1 cellular context compared by ENCODE assay signal in genomic region chr19:862529-863304, GRCh38.
TF ChIP-seq lines count a peak whose summit lies in the region.

No MANE protein-coding gene starts in this region.

TF ChIP-seq in K562, 482 proteins besides CTCF, POLR2A, EP300 and RAD21 (continued from another document and continues in another):
- no peak for TF ChIP-seq AFF1 (IDR thresholded peaks at IDR 0.05; ENCODE audit: low read depth in 1 of 2, partially characterized antibody in 2 of 2)
- no peak for TF ChIP-seq ZBTB40 (IDR thresholded peaks at IDR 0.05)
- TF ChIP-seq ZBTB40 (CRISPR knock-in tag; IDR thresholded peaks at IDR 0.05), result no peak
- peak in 1 of 2 experiments; percentile 29; a peak in 1 of 4 replicates for TF ChIP-seq NONO (IDR thresholded peaks at IDR 0.05; ENCODE audit: low read depth in 2 of 2, low read length in 1 of 2)
- no peak for TF ChIP-seq HCFC1 (IDR thresholded peaks at IDR 0.05; ENCODE audit: low read depth, low read length)
- TF ChIP-seq SMAD1 (IDR thresholded peaks at IDR 0.05; ENCODE audit: low read depth, low read length, partially characterized antibody), result no peak
- TF ChIP-seq KDM4B (IDR thresholded peaks at IDR 0.05; ENCODE audit: borderline replicate concordance in 2 of 2, low read depth in 1 of 2), result 0 out of 4 replicates have a peak, but pooled peaks of 1 of the 2 experiments have one; percentile 23
- TF ChIP-seq NR0B1 (IDR thresholded peaks at IDR 0.05; ENCODE audit: partially characterized antibody), result no peak
- peak; percentile 16; the same call in 1 of the 2 replicates for TF ChIP-seq PHF8 (IDR thresholded peaks at IDR 0.05; ENCODE audit: borderline replicate concordance, low read length)
- no peak for TF ChIP-seq TGIF2 (CRISPR knock-in tag; IDR thresholded peaks at IDR 0.05)
- TF ChIP-seq ZNF76 (CRISPR knock-in tag; IDR thresholded peaks at IDR 0.05; ENCODE audit: borderline replicate concordance), result no peak
- no peak for TF ChIP-seq MCM3 (IDR thresholded peaks at IDR 0.05)
- TF ChIP-seq CREB1 (IDR thresholded peaks at IDR 0.05), result no peak
- no peak for TF ChIP-seq CREB1 (CRISPR knock-in tag; IDR thresholded peaks at IDR 0.05)
- TF ChIP-seq GABPB1 (CRISPR knock-in tag; IDR thresholded peaks at IDR 0.05), result peak; percentile 47
- TF ChIP-seq IFI16 (CRISPR knock-in tag; IDR thresholded peaks at IDR 0.05), result no peak
- TF ChIP-seq POLR3A (IDR thresholded peaks at IDR 0.05; ENCODE audit: borderline replicate concordance, extremely low read depth, insufficient read depth, insufficient read length), result no peak
- no peak for TF ChIP-seq NEUROD1 (IDR thresholded peaks at IDR 0.05; ENCODE audit: borderline replicate concordance, low read depth, low read length, partially characterized antibody)
- no peak for TF ChIP-seq CGGBP1 (CRISPR knock-in tag; IDR thresholded peaks at IDR 0.05)
- TF ChIP-seq MEF2A (IDR thresholded peaks at IDR 0.05; ENCODE audit: control insufficient read depth, low read depth, low read length), result no peak
- TF ChIP-seq CHD4 (IDR thresholded peaks at IDR 0.05; ENCODE audit: insufficient read depth, insufficient replicate concordance, low read depth, low read length, poor library complexity, severe bottlenecking), result no peak
- no peak for TF ChIP-seq NCOR1 (IDR thresholded peaks at IDR 0.05)
- no peak for TF ChIP-seq GATA2 (CRISPR knock-in tag; IDR thresholded peaks at IDR 0.05)
- TF ChIP-seq NR2F6 (CRISPR knock-in tag; IDR thresholded peaks at IDR 0.05), result no peak
- TF ChIP-seq ZNF740 (CRISPR knock-in tag; IDR thresholded peaks at IDR 0.05), result no peak
- no peak for TF ChIP-seq ZNF740 (tag; IDR thresholded peaks at IDR 0.05)
- 0 out of 2 replicates have a peak, but pooled peaks have one; percentile 1 for TF ChIP-seq BHLHE40 (IDR thresholded peaks at IDR 0.05; ENCODE audit: low read length)
- TF ChIP-seq MXD1 (CRISPR knock-in tag; IDR thresholded peaks at IDR 0.05; ENCODE audit: borderline replicate concordance, poor library complexity, severe bottlenecking), result no peak
- TF ChIP-seq GABPA (tag; conservative IDR thresholded peaks at IDR 0.05; ENCODE audit: low read depth), result no peak
- TF ChIP-seq HINFP (tag; conservative IDR thresholded peaks at IDR 0.05; ENCODE audit: low read depth), result no peak
- TF ChIP-seq CHAMP1 (IDR thresholded peaks at IDR 0.05), result no peak
- no peak for TF ChIP-seq ZNF239 (CRISPR knock-in tag; IDR thresholded peaks at IDR 0.05)
- TF ChIP-seq EZH2 (IDR thresholded peaks at IDR 0.05; ENCODE audit: borderline replicate concordance, low read depth, low read length), result no peak
- no peak for TF ChIP-seq ZBTB34 (CRISPR knock-in tag; IDR thresholded peaks at IDR 0.05)
- TF ChIP-seq ZBTB17 (CRISPR knock-in tag; IDR thresholded peaks at IDR 0.05), result no peak
- no peak for TF ChIP-seq KAT7 (CRISPR knock-in tag; IDR thresholded peaks at IDR 0.05; ENCODE audit: borderline replicate concordance)
- TF ChIP-seq BRF1 (IDR thresholded peaks at IDR 0.05; ENCODE audit: borderline replicate concordance, extremely low read depth, insufficient read length), result no peak
